In genomic region chr1:224739997-224740687, GRCh38 we compare ENCODE assay signal across 10 cellular contexts.
DNase-seq lines count a peak whose midpoint lies in the region; ATAC-seq and TF ChIP-seq lines count a peak whose summit lies in the region.
"Had no signal": no experiment of that assay in that cellular context is flagged by ENCODE, and none has a peak within 500 bp of the region (broad histone marks: within the 10 kb centered on the region; RNA-seq: fewer than 3 reads in every experiment).

No MANE protein-coding gene starts in this region.

- ATAC-seq in HG02610 (IDR thresholded peaks at IDR 0.05; ENCODE audit: unreplicated experiment) (peak; percentile 76), HG03354 (IDR thresholded peaks at IDR 0.05; ENCODE audit: poor library complexity, severe bottlenecking, unreplicated experiment) (peak; percentile 82)

- DNase-seq in GM10266 (ENCODE audit: extremely low spot score) (peak; percentile 61), GM19240 (ENCODE audit: insufficient read length, low spot score) (peak; percentile 33), H4 (ENCODE audit: low spot score) (no peak), NCI-H2107 (lab: John Stamatoyannopoulos, UW) (no peak), NCI-H526 treated with DMSO at 0.1 percent for 48 hours (lab: John Stamatoyannopoulos, UW) (no peak), HT-29 (ENCODE audit: low spot score) (no peak)
- DNase-seq: NCI-H1105, PC-9 had no signal

- no peak for TF ChIP-seq CTCF in GM10266 (IDR thresholded peaks at IDR 0.05; ENCODE audit: control insufficient read depth, insufficient read depth, low read depth, missing control alignments)

Comparison
In these comparisons a context has a peak if more than half of its experiments do, and no peak if none do; other contexts are left out.
1. DNase-seq: peak in GM10266 (single experiment) and GM19240 (single experiment); none in H4 (single experiment), NCI-H2107 (single experiment), NCI-H526 treated with DMSO at 0.1 percent for 48 hours (single experiment) and HT-29 (single experiment).